2 cellular contexts compared by ENCODE assay signal in genomic region chr10:30822693-30823465, GRCh38.
TF ChIP-seq lines count a peak whose summit lies in the region.

No MANE protein-coding gene starts in this region.

TF ChIP-seq in SK-N-SH, 30 proteins besides CTCF, POLR2A, EP300 and RAD21 (continued from another document):
- TF ChIP-seq USF2 (IDR thresholded peaks at IDR 0.05; ENCODE audit: borderline replicate concordance, low read depth, low read length) (no peak), MEF2A (IDR thresholded peaks at IDR 0.05; ENCODE audit: borderline replicate concordance, low read depth) (no peak), CHD2 (IDR thresholded peaks at IDR 0.05; ENCODE audit: low read length, partially characterized antibody) (no peak), FOXJ3 (CRISPR knock-in tag; IDR thresholded peaks at IDR 0.05) (no peak), FOXM1 (IDR thresholded peaks at IDR 0.05; ENCODE audit: low read depth) (no peak), GATA2 (CRISPR knock-in tag; IDR thresholded peaks at IDR 0.05) (no peak), POLR2AphosphoS5 (IDR thresholded peaks at IDR 0.05; ENCODE audit: low read depth, low read length) (no peak)
- TF ChIP-seq, protein P1, sequence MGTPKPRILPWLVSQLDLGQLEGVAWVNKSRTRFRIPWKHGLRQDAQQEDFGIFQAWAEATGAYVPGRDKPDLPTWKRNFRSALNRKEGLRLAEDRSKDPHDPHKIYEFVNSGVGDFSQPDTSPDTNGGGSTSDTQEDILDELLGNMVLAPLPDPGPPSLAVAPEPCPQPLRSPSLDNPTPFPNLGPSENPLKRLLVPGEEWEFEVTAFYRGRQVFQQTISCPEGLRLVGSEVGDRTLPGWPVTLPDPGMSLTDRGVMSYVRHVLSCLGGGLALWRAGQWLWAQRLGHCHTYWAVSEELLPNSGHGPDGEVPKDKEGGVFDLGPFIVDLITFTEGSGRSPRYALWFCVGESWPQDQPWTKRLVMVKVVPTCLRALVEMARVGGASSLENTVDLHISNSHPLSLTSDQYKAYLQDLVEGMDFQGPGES (IDR thresholded peaks at IDR 0.05; ENCODE audit: low read depth, low read length): no peak
- TF ChIP-seq, protein P2, sequence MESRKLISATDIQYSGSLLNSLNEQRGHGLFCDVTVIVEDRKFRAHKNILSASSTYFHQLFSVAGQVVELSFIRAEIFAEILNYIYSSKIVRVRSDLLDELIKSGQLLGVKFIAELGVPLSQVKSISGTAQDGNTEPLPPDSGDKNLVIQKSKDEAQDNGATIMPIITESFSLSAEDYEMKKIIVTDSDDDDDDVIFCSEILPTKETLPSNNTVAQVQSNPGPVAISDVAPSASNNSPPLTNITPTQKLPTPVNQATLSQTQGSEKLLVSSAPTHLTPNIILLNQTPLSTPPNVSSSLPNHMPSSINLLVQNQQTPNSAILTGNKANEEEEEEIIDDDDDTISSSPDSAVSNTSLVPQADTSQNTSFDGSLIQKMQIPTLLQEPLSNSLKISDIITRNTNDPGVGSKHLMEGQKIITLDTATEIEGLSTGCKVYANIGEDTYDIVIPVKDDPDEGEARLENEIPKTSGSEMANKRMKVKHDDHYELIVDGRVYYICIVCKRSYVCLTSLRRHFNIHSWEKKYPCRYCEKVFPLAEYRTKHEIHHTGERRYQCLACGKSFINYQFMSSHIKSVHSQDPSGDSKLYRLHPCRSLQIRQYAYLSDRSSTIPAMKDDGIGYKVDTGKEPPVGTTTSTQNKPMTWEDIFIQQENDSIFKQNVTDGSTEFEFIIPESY (IDR thresholded peaks at IDR 0.05; ENCODE audit: borderline replicate concordance, low read depth): no peak

TF ChIP-seq in HepG2, 621 proteins besides CTCF, POLR2A, EP300 and RAD21 (continued from another document):
- TF ChIP-seq, protein P3, sequence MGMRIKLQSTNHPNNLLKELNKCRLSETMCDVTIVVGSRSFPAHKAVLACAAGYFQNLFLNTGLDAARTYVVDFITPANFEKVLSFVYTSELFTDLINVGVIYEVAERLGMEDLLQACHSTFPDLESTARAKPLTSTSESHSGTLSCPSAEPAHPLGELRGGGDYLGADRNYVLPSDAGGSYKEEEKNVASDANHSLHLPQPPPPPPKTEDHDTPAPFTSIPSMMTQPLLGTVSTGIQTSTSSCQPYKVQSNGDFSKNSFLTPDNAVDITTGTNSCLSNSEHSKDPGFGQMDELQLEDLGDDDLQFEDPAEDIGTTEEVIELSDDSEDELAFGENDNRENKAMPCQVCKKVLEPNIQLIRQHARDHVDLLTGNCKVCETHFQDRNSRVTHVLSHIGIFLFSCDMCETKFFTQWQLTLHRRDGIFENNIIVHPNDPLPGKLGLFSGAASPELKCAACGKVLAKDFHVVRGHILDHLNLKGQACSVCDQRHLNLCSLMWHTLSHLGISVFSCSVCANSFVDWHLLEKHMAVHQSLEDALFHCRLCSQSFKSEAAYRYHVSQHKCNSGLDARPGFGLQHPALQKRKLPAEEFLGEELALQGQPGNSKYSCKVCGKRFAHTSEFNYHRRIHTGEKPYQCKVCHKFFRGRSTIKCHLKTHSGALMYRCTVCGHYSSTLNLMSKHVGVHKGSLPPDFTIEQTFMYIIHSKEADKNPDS (CRISPR knock-in tag; IDR thresholded peaks at IDR 0.05): no peak
- no peak for TF ChIP-seq KDM1A (CRISPR knock-in tag; IDR thresholded peaks at IDR 0.05)
- TF ChIP-seq ZNF782 (CRISPR knock-in tag; IDR thresholded peaks at IDR 0.05; ENCODE audit: borderline replicate concordance): no peak
- TF ChIP-seq, protein P4, sequence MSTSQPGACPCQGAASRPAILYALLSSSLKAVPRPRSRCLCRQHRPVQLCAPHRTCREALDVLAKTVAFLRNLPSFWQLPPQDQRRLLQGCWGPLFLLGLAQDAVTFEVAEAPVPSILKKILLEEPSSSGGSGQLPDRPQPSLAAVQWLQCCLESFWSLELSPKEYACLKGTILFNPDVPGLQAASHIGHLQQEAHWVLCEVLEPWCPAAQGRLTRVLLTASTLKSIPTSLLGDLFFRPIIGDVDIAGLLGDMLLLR (CRISPR knock-in tag; IDR thresholded peaks at IDR 0.05): no peak
- TF ChIP-seq ZBTB42 (CRISPR knock-in tag; IDR thresholded peaks at IDR 0.05): no peak
- no peak for TF ChIP-seq NFE2L2 (IDR thresholded peaks at IDR 0.05; ENCODE audit: low read length)
- TF ChIP-seq ZNF644 (CRISPR knock-in tag; IDR thresholded peaks at IDR 0.05; ENCODE audit: low read depth): no peak
- TF ChIP-seq GTF3A (CRISPR knock-in tag; conservative IDR thresholded peaks at IDR 0.05): no peak
- TF ChIP-seq ZSCAN25 (CRISPR knock-in tag; IDR thresholded peaks at IDR 0.05): no peak
- TF ChIP-seq ARID3A (IDR thresholded peaks at IDR 0.05; ENCODE audit: low read depth, low read length): no peak
- TF ChIP-seq ZNF318 (CRISPR knock-in tag; IDR thresholded peaks at IDR 0.05): no peak
- no peak for TF ChIP-seq NAIF1 (CRISPR knock-in tag; IDR thresholded peaks at IDR 0.05; ENCODE audit: borderline replicate concordance)
